ENCODE assay signal across 21 cellular contexts in genomic region chrX:154758696-154759095, GRCh38. TPM values are rescaled to one million over a fixed set of nuclear protein-coding genes. Genes with fewer than 3 reads are reported as not detected.
"Had no signal": no experiment of that assay in that cellular context is flagged by ENCODE, and none has a peak within 500 bp of the region (broad histone marks: within the 10 kb centered on the region; RNA-seq: fewer than 3 reads in every experiment).

No MANE protein-coding gene starts in this region.

- H3K27ac ChIP-seq: SJSA1, SK-N-MC had no signal

- H3K4me3 ChIP-seq: MG63, SJSA1, SK-N-MC had no signal

- DNase-seq: Karpas-422, KG1, MG63, NCI-H1092, NCI-H1105 treated with DMSO at 0.1 percent for 48 hours, NCI-H1417 treated with DMSO at 0.1 percent for 48 hours, NCI-H146, NCI-H1694 treated with DMSO at 0.1 percent for 48 hours, NCI-H1930, NCI-H2081, NCI-H2107, NCI-H2227 treated with DMSO at 0.1 percent for 48 hours, NCI-H524, NCI-H526 treated with DMSO at 0.1 percent for 48 hours, NCI-H748 treated with DMSO at 0.1 percent for 48 hours, Right ventricle myocardium superior, RPMI8226, SIG-M5 had no signal

- H3K9me3 ChIP-seq: MG63, SJSA1 had no signal

- H3K27me3 ChIP-seq: MG63, SJSA1 had no signal

- H3K36me3 ChIP-seq: MG63 had no signal

RNA-seq across cellular contexts. Expression of gene MPP1, which starts 46.6 kb away (rescaled TPM):
- total RNA-seq: HT-29 had no signal
